Comparison of ENCODE assay signal across 22 cellular contexts in the genomic region with DNA sequence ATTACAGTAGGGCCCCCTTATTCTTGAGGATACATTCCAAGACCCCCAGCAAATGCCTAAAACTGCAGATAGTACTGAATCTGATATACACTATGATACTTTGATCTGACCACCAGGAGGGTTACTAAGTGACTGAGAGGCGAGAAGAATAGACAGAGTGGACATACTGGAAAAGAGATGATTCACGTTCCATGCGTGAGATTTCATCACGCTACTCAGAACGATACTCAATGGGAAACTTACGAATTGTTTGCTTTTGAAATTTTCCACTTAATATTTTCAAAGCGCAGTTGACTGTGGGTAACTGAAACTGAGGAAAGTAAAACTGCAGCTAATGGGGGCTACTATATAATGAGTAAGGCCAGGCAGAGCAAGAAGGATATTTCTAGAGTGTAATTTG.
DNase-seq lines count a peak whose midpoint lies in the region; ATAC-seq and TF ChIP-seq lines count a peak whose summit lies in the region.
"Had no signal": no experiment of that assay in that cellular context is flagged by ENCODE, and none has a peak within 500 bp of the region (broad histone marks: within the 10 kb centered on the region; RNA-seq: fewer than 3 reads in every experiment).

No MANE protein-coding gene starts in this region.

- no peak overlapping the region for H3K4ac ChIP-seq in IMR-90 (ENCODE audit: low read depth, low read length)

- H3K4me3 ChIP-seq in IMR-90 (ENCODE audit: insufficient read depth, low read depth, low read length) (no peak overlapping the region), left lung (no peak overlapping the region), hepatocyte (no peak overlapping the region), GM23338 (no peak overlapping the region)
- H3K4me3 ChIP-seq: BLaER1 had no signal

- dilution Hi-C loops in IMR-90 (cut with HindIII; ENCODE audit: low sequenced_read_pairs, unreplicated experiment): no loop called here

- in situ Hi-C loops in IMR-90 (cut with MboI; ENCODE audit: low sequenced_read_pairs): no loop called here

- peaks cover 6% of the 10 kb centered on the region for H3K4me1 ChIP-seq in IMR-90 (ENCODE audit: control insufficient read depth, insufficient read depth, low read length)
- peaks cover 5 to 15% of the 10 kb centered on the region in 2 donors for H3K4me1 ChIP-seq in left lung
- peaks cover 9% of the 10 kb centered on the region for H3K4me1 ChIP-seq in hepatocyte (ENCODE audit: insufficient read depth)
- H3K4me1 ChIP-seq in GM23338 (ENCODE audit: insufficient read depth): peaks cover 6% of the 10 kb centered on the region; the same call in 1 of the 2 replicates

- no peak overlapping the region for H3K56ac ChIP-seq in IMR-90 (ENCODE audit: extremely low read depth, insufficient read depth, low read length)

- no peaks in the 10 kb centered on the region for H3K79me1 ChIP-seq in IMR-90 (ENCODE audit: low read depth in 1 of 2, low read length in 2 of 2)

- no peak overlapping the region for H4K91ac ChIP-seq in IMR-90 (ENCODE audit: insufficient read depth, low read depth, low read length)

- H3K4me1 Mint-ChIP-seq in activated CD4-positive, alpha-beta T cell treated with anti-CD3 and anti-CD28 coated beads for 36 hours: peaks cover 21% of the 10 kb centered on the region
- H3K4me1 Mint-ChIP-seq in activated T-helper 17 cell treated with anti-CD3 and anti-CD28 coated beads, Interleukin-2, amount 50 U/mL, for 72 hours: peaks cover 19% of the 10 kb centered on the region
- H3K4me1 Mint-ChIP-seq in GM23338: peaks cover 10% of the 10 kb centered on the region

- H3K4me2 ChIP-seq in IMR-90 (ENCODE audit: low read depth, low read length) (peak overlapping the region; percentile 55; the same call in 1 of the 2 replicates), hepatocyte (no peak overlapping the region), GM23338 (no peak overlapping the region)
- H3K4me2 ChIP-seq: BLaER1, KMS-11 had no signal

- peaks cover 5% of the 10 kb centered on the region for H3K9me1 ChIP-seq in IMR-90 (ENCODE audit: insufficient read depth, low read length)

- no peaks in the 10 kb centered on the region for H4K20me1 ChIP-seq in IMR-90 (ENCODE audit: insufficient read depth, low read length)
- no peaks in the 10 kb centered on the region for H4K20me1 ChIP-seq in hepatocyte (ENCODE audit: insufficient read depth, poor library complexity, severe bottlenecking)
- no peaks in the 10 kb centered on the region for H4K20me1 ChIP-seq in GM23338 (replicated peaks; ENCODE audit: insufficient read depth)
- H4K20me1 ChIP-seq: BLaER1 had no signal

- no peak overlapping the region for H3K9ac ChIP-seq in IMR-90 (ENCODE audit: low read depth, low read length)
- H3K9ac ChIP-seq: BLaER1, KMS-11 had no signal

- no peak overlapping the region for H3K4me3 Mint-ChIP-seq in activated CD4-positive, alpha-beta T cell treated with anti-CD3 and anti-CD28 coated beads for 36 hours
- H3K4me3 Mint-ChIP-seq in activated T-helper 17 cell treated with anti-CD3 and anti-CD28 coated beads, Interleukin-2, amount 50 U/mL, for 72 hours: peak overlapping the region; percentile 36
- H3K4me3 Mint-ChIP-seq in GM23338: no peak overlapping the region

- no peak for TF ChIP-seq POLR2A in IMR-90 (IDR thresholded peaks at IDR 0.05; ENCODE audit: low read depth, low read length)

- no peak overlapping the region for H2BK20ac ChIP-seq in IMR-90 (ENCODE audit: low read depth, low read length)

- H3K36me3 ChIP-seq in IMR-90 (ENCODE audit: control insufficient read depth, insufficient read depth, low read length): no peaks in the 10 kb centered on the region
- H3K36me3 ChIP-seq in left lung: no peaks in the 10 kb centered on the region
- H3K36me3 ChIP-seq in hepatocyte (replicated peaks; ENCODE audit: insufficient read depth, low read depth): no peaks in the 10 kb centered on the region
- no peaks in the 10 kb centered on the region for H3K36me3 ChIP-seq in GM23338 (ENCODE audit: insufficient read depth)
- H3K36me3 ChIP-seq: BLaER1 had no signal

- H2AK5ac ChIP-seq in IMR-90 (ENCODE audit: low read depth, low read length): no peak overlapping the region

- H3K27ac ChIP-seq in IMR-90 (ENCODE audit: insufficient read depth, low read length) (no peak overlapping the region), left lung (no peak overlapping the region), hepatocyte (no peak overlapping the region), GM23338 (ENCODE audit: low read depth) (no peak overlapping the region)
- H3K27ac ChIP-seq: 22Rv1, BLaER1, KMS-11, RWPE1 had no signal

- ATAC-seq in activated CD4-positive, alpha-beta T cell treated with anti-CD3 and anti-CD28 coated beads for 36 hours: no peak
- ATAC-seq in IMR-90 (ENCODE audit: low read depth) (0 out of 2 replicates have a peak, but pooled peaks have one; percentile 10), left lung (peak; percentile 3), GM23338 (no peak)
- ATAC-seq in activated T-helper 17 cell treated with anti-CD3 and anti-CD28 coated beads, Interleukin-2, amount 50 U/mL, for 72 hours (replicated peaks): peak; percentile 45
- ATAC-seq: Panc1 had no signal

- H3K9me3 ChIP-seq in IMR-90 (ENCODE audit: control insufficient read depth, insufficient read depth, low read length) (no peaks in the 10 kb centered on the region; the same call in none of the 2 replicates), left lung (peaks cover 0 to 8% of the 10 kb centered on the region in 2 donors), hepatocyte (ENCODE audit: low read depth) (no peaks in the 10 kb centered on the region)

- peak overlapping the region; percentile 30 for H3K27ac Mint-ChIP-seq in activated CD4-positive, alpha-beta T cell treated with anti-CD3 and anti-CD28 coated beads for 36 hours
- peak overlapping the region; percentile 73 for H3K27ac Mint-ChIP-seq in activated T-helper 17 cell treated with anti-CD3 and anti-CD28 coated beads, Interleukin-2, amount 50 U/mL, for 72 hours
- no peak overlapping the region for H3K27ac Mint-ChIP-seq in GM23338

- TF ChIP-seq CTCF in IMR-90 (conservative IDR thresholded peaks at IDR 0.05; ENCODE audit: low read depth, low read length) (no peak), left lung (IDR thresholded peaks at IDR 0.05) (no peak), hepatocyte (IDR thresholded peaks at IDR 0.05; ENCODE audit: poor library complexity) (no peak), GM23338 (conservative IDR thresholded peaks at IDR 0.05; ENCODE audit: low read depth in 2 of 2) (no peak)

- no peak overlapping the region for H2BK120ac ChIP-seq in IMR-90 (ENCODE audit: low read depth, low read length)

- H2AFZ ChIP-seq in IMR-90 (replicated peaks; ENCODE audit: low read length, poor library complexity) (no peak overlapping the region), hepatocyte (no peak overlapping the region), GM23338 (no peak overlapping the region)

- TF ChIP-seq RAD21 in IMR-90 (IDR thresholded peaks at IDR 0.05; ENCODE audit: low read length): no peak

- H3F3A ChIP-seq in GM23338 (replicated peaks; ENCODE audit: low read depth): no peaks in the 10 kb centered on the region; the same call in 1 of the 2 replicates

- BruUV-seq in IMR-90 (replicated peaks; lab: Mats Ljungman, UMichigan): no TSS peak

- intact Hi-C loops in activated CD4-positive, alpha-beta T cell treated with anti-CD3 and anti-CD28 coated beads for 36 hours (cut with DNase I, micrococcal nuclease): loop anchor here in 1 of 2 experiments (10.0 kb wide), 2 partner anchors 1524 to 1754 kb away; a partner anchor contains a TSS
- intact Hi-C loops in IMR-90 (cut with micrococcal nuclease): no loop called here
- intact Hi-C loops in left lung (cut with DNase I): no loop called here

- no peak overlapping the region for H3K18ac ChIP-seq in IMR-90 (ENCODE audit: low read depth, low read length)

- POLR2A ChIA-PET in activated CD4-positive, alpha-beta T cell treated with anti-CD3 and anti-CD28 coated beads for 36 hours (lab: Charles Lee): interaction anchor here (0.6 kb wide), 1 partner anchor 20 kb away, joined by 5 read pairs; no protein-coding TSS in a partner anchor
- POLR2A ChIA-PET in IMR-90 (lab: Charles Lee; ENCODE audit: unreplicated experiment): no interaction called here

- H3K27me3 ChIP-seq in IMR-90 (ENCODE audit: control insufficient read depth, insufficient read depth, low read length): peaks cover 21% of the 10 kb centered on the region
- no peaks in the 10 kb centered on the region for H3K27me3 ChIP-seq in left lung
- H3K27me3 ChIP-seq in hepatocyte: peaks cover 6% of the 10 kb centered on the region
- H3K27me3 ChIP-seq in GM23338 (ENCODE audit: insufficient read depth): no peaks in the 10 kb centered on the region
- H3K27me3 ChIP-seq: BLaER1 had no signal

- no peak overlapping the region for H2BK5ac ChIP-seq in IMR-90 (ENCODE audit: low read depth, low read length, poor library complexity, severe bottlenecking)

- peaks cover 15% of the 10 kb centered on the region for H3K27me3 Mint-ChIP-seq in activated CD4-positive, alpha-beta T cell treated with anti-CD3 and anti-CD28 coated beads for 36 hours
- peaks cover 36% of the 10 kb centered on the region for H3K27me3 Mint-ChIP-seq in activated T-helper 17 cell treated with anti-CD3 and anti-CD28 coated beads, Interleukin-2, amount 50 U/mL, for 72 hours
- peaks cover 15% of the 10 kb centered on the region for H3K27me3 Mint-ChIP-seq in GM23338 (ENCODE audit: insufficient read depth, low read depth, poor library complexity)

- no peak for DNase-seq in activated CD4-positive, alpha-beta T cell treated with anti-CD3 and anti-CD28 coated beads for 36 hours
- DNase-seq in activated CD4-positive, alpha-beta T cell treated with anti-CD3 and anti-CD28 coated beads, Interleukin-2, amount 50 U/mL, for 4 hours: no peak
- DNase-seq in IMR-90: peak; percentile 65
- no peak for DNase-seq in left lung
- no peak for DNase-seq in hepatocyte (ENCODE audit: low spot score)
- no peak for DNase-seq in ureter (ENCODE audit: low spot score)
- DNase-seq in GM23338 (ENCODE audit: low spot score): no peak
- DNase-seq: CD4-positive, CD25-positive, alpha-beta regulatory T cell; H7; NCI-H1048; NCI-H1417; NCI-H1694 treated with DMSO at 0.1 percent for 48 hours; NCI-H2081; NCI-H2227 treated with DMSO at 0.1 percent for 48 hours; NCI-H526 treated with DMSO at 0.1 percent for 48 hours; SHP77 had no signal

- H4K5ac ChIP-seq in IMR-90 (ENCODE audit: low read depth, low read length): no peak overlapping the region

- no CpG with 5 or more reads among the region's 7 CpGs for whole genome bisulfite sequencing in IMR-90 (ENCODE audit: extremely low coverage in 2 of 2, insufficient read length in 1 of 2), 2 experiments
- 94% methylated on average over 7 of the region's 7 CpGs for WGBS in hepatocyte (ENCODE audit: low lambda C conversion rate, missing lambda C conversion rate)

- H4K8ac ChIP-seq in IMR-90 (ENCODE audit: low read depth in 2 of 2, low read length in 2 of 2): no peak overlapping the region

- CTCF ChIA-PET in activated CD4-positive, alpha-beta T cell treated with anti-CD3 and anti-CD28 coated beads for 36 hours (lab: Charles Lee): interaction anchor here (1.5 to 1.8 kb wide), 2 partner anchors 10 to 35 kb away, joined by 4 read pairs; no protein-coding TSS in a partner anchor
- CTCF ChIA-PET in IMR-90 (lab: Yijun Ruan, JAX): no interaction called here

- no peaks in the 10 kb centered on the region for H3K36me3 Mint-ChIP-seq in activated CD4-positive, alpha-beta T cell treated with anti-CD3 and anti-CD28 coated beads for 36 hours (ENCODE audit: low read depth)
- H3K36me3 Mint-ChIP-seq in activated T-helper 17 cell treated with anti-CD3 and anti-CD28 coated beads, Interleukin-2, amount 50 U/mL, for 72 hours (ENCODE audit: low read depth): peaks cover 9% of the 10 kb centered on the region
- H3K36me3 Mint-ChIP-seq in GM23338 (ENCODE audit: low read depth): no peaks in the 10 kb centered on the region

- H3K23ac ChIP-seq in IMR-90 (ENCODE audit: low read depth, low read length): no peak overlapping the region

- H3K9me3 Mint-ChIP-seq in activated CD4-positive, alpha-beta T cell treated with anti-CD3 and anti-CD28 coated beads for 36 hours (ENCODE audit: low read depth): peaks cover 7% of the 10 kb centered on the region
- no peaks in the 10 kb centered on the region for H3K9me3 Mint-ChIP-seq in activated T-helper 17 cell treated with anti-CD3 and anti-CD28 coated beads, Interleukin-2, amount 50 U/mL, for 72 hours
- H3K9me3 Mint-ChIP-seq in GM23338: peaks cover under 1% of the 10 kb centered on the region; the same call in 1 of the 3 replicates

- no peak overlapping the region; the same call in 1 of the 2 replicates for H3K14ac ChIP-seq in IMR-90 (replicated peaks; ENCODE audit: low read depth, low read length)

- H3K9me2 ChIP-seq in hepatocyte (replicated peaks; ENCODE audit: insufficient read depth): no peaks in the 10 kb centered on the region
- H3K9me2 ChIP-seq in GM23338 (ENCODE audit: insufficient read depth): no peaks in the 10 kb centered on the region

- H2BK15ac ChIP-seq in IMR-90 (ENCODE audit: low read depth, low read length): no peak overlapping the region

- H3K79me2 ChIP-seq in hepatocyte (no peaks in the 10 kb centered on the region), GM23338 (replicated peaks; ENCODE audit: insufficient read depth) (no peaks in the 10 kb centered on the region)

- H2AK9ac ChIP-seq in IMR-90 (replicated peaks; ENCODE audit: low read depth, low read length, poor library complexity): no peak overlapping the region

Comparison
In these comparisons a context has a peak if more than half of its experiments do, and no peak if none do; other contexts are left out.
1. ATAC-seq: peak in IMR-90 (single experiment), activated T-helper 17 cell treated with anti-CD3 and anti-CD28 coated beads, Interleukin-2, amount 50 U/mL, for 72 hours (single experiment) and left lung (single experiment); none in activated CD4-positive, alpha-beta T cell treated with anti-CD3 and anti-CD28 coated beads for 36 hours (single experiment) and GM23338 (single experiment).